1 cellular context compared by ENCODE assay signal in the genomic region with DNA sequence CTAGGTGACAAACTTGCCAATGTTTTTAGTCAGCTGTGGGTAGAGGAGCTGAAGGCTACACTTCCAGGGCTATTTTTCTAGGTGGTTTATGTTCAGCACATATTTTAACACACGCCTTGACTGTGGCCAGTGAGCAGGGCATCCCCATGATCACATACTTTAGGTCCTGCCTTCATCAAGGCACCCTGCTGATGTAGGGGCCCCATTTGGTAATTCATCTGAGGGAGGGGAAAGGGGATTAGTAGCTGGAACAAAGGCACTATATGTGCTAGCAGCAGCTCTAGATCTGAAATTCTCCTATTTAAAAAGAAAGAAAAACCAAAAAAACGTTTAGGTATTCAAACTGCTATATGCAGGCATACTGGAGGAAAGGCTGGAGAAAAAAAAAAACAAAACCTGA.
TF ChIP-seq lines count a peak whose summit lies in the region.

No MANE protein-coding gene starts in this region.

TF ChIP-seq in K562, 482 proteins besides CTCF, POLR2A, EP300 and RAD21 (continued from another document):
- TF ChIP-seq, protein P1, sequence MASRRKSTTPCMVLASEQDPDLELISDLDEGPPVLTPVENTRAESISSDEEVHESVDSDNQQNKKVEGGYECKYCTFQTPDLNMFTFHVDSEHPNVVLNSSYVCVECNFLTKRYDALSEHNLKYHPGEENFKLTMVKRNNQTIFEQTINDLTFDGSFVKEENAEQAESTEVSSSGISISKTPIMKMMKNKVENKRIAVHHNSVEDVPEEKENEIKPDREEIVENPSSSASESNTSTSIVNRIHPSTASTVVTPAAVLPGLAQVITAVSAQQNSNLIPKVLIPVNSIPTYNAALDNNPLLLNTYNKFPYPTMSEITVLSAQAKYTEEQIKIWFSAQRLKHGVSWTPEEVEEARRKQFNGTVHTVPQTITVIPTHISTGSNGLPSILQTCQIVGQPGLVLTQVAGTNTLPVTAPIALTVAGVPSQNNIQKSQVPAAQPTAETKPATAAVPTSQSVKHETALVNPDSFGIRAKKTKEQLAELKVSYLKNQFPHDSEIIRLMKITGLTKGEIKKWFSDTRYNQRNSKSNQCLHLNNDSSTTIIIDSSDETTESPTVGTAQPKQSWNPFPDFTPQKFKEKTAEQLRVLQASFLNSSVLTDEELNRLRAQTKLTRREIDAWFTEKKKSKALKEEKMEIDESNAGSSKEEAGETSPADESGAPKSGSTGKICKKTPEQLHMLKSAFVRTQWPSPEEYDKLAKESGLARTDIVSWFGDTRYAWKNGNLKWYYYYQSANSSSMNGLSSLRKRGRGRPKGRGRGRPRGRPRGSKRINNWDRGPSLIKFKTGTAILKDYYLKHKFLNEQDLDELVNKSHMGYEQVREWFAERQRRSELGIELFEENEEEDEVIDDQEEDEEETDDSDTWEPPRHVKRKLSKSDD (conservative IDR thresholded peaks at IDR 0.05; ENCODE audit: low read length), result no peak
